18 cellular contexts compared by ENCODE assay signal in the genomic region with DNA sequence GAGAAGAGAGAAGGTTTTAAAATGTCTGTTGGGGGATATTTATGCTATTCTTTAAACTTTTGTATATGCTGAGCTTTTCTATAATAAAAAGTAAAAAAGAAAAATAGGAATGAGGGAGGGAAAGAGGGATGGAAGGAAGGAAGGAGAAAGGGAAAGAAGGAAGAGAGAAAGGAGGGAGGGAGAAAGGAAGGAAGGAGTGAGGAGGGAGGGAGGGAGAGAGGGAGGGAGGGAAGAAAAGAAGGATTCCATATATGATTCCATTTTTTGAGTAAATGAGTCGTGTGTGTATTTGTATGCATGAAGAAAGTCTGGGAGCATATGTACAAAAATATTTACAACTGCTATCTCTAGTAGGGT.
DNase-seq lines count a peak whose midpoint lies in the region; TF ChIP-seq lines count a peak whose summit lies in the region.
"Had no signal": no experiment of that assay in that cellular context is flagged by ENCODE, and none has a peak within 500 bp of the region (broad histone marks: within the 10 kb centered on the region; RNA-seq: fewer than 3 reads in every experiment).

No MANE protein-coding gene starts in this region.

- POLR2A ChIA-PET in HEK293 (lab: Yijun Ruan, JAX), result no interaction called here
- POLR2A ChIA-PET in activated CD4-positive, alpha-beta memory T cell treated with anti-CD3 and anti-CD28 coated beads for 36 hours (lab: Charles Lee), result interaction anchor here (0.6 kb wide), 1 partner anchor 14 kb away, joined by 4 read pairs; no protein-coding TSS in a partner anchor

- H3K27me3 ChIP-seq in BLaER1 (no peaks in the 10 kb centered on the region), vagina (no peaks in the 10 kb centered on the region)
- H3K27me3 ChIP-seq: BE2C had no signal

- peaks cover 4% of the 10 kb centered on the region for H3K27me3 Mint-ChIP-seq in mesothelial cell of epicardium (ENCODE audit: low read depth)
- H3K27me3 Mint-ChIP-seq in activated CD4-positive, alpha-beta memory T cell treated with anti-CD3 and anti-CD28 coated beads for 36 hours, result peaks cover 14% of the 10 kb centered on the region

- peaks cover 82% of the 10 kb centered on the region for H3K4me1 Mint-ChIP-seq in mesothelial cell of epicardium
- no peaks in the 10 kb centered on the region for H3K4me1 Mint-ChIP-seq in activated CD4-positive, alpha-beta memory T cell treated with anti-CD3 and anti-CD28 coated beads for 36 hours (ENCODE audit: low read depth)

- no peak overlapping the region for H3K4me3 ChIP-seq in BLaER1
- H3K4me3 ChIP-seq in HEK293 (ENCODE audit: low read depth, low read length), result no peak overlapping the region
- H3K4me3 ChIP-seq in vagina, result no peak overlapping the region
- H3K4me3 ChIP-seq: A549, GM23248 had no signal

- CTCF ChIA-PET in HEK293 (lab: Yijun Ruan, JAX), result no interaction called here
- CTCF ChIA-PET in activated CD4-positive, alpha-beta memory T cell treated with anti-CD3 and anti-CD28 coated beads for 36 hours (lab: Charles Lee), result no interaction called here

- H3K36me3 Mint-ChIP-seq in mesothelial cell of epicardium, result no peaks in the 10 kb centered on the region
- H3K36me3 Mint-ChIP-seq in activated CD4-positive, alpha-beta memory T cell treated with anti-CD3 and anti-CD28 coated beads for 36 hours, result no peaks in the 10 kb centered on the region
- H3K36me3 Mint-ChIP-seq: CD4-positive, CD25-positive, alpha-beta regulatory T cell; CD8-positive, alpha-beta T cell had no signal

- TF ChIP-seq POLR2A in vagina (IDR thresholded peaks at IDR 0.05), result no peak

- no peaks in the 10 kb centered on the region for H4K20me1 ChIP-seq in BLaER1

- H3K27ac ChIP-seq in BLaER1 (peak overlapping the region; percentile 44; the same call in 1 of the 2 replicates), HEK293 (ENCODE audit: extremely low read depth, low read depth, low read length) (no peak overlapping the region), vagina (no peak overlapping the region)
- H3K27ac ChIP-seq: A549, C4-2B, GM23248 had no signal

- H3K36me3 ChIP-seq in BLaER1, result no peaks in the 10 kb centered on the region
- H3K36me3 ChIP-seq in HEK293 (ENCODE audit: control insufficient read depth in 2 of 2, insufficient read depth in 1 of 2, low read length in 2 of 2), result no peaks in the 10 kb centered on the region
- H3K36me3 ChIP-seq in vagina, result no peaks in the 10 kb centered on the region
- H3K36me3 ChIP-seq: BE2C had no signal

- peak overlapping the region; percentile 77 for H3K27ac Mint-ChIP-seq in mesothelial cell of epicardium
- H3K27ac Mint-ChIP-seq in activated CD4-positive, alpha-beta memory T cell treated with anti-CD3 and anti-CD28 coated beads for 36 hours, result no peak overlapping the region
- H3K27ac Mint-ChIP-seq: CD4-positive, CD25-positive, alpha-beta regulatory T cell; CD8-positive, alpha-beta T cell had no signal

- H3K9me3 Mint-ChIP-seq in mesothelial cell of epicardium, result no peaks in the 10 kb centered on the region
- no peaks in the 10 kb centered on the region for H3K9me3 Mint-ChIP-seq in activated CD4-positive, alpha-beta memory T cell treated with anti-CD3 and anti-CD28 coated beads for 36 hours
- H3K9me3 Mint-ChIP-seq: CD8-positive, alpha-beta T cell had no signal

- TF ChIP-seq CTCF in HEK293 (tag by site-specific recombination; IDR thresholded peaks at IDR 0.05) (no peak), mesothelial cell of epicardium (IDR thresholded peaks at IDR 0.05; ENCODE audit: unreplicated experiment) (no peak), vagina (IDR thresholded peaks at IDR 0.05) (no peak)

- H3K9ac ChIP-seq in BLaER1, result no peak overlapping the region
- H3K9ac ChIP-seq: GM23248 had no signal

- no peak overlapping the region for H3K4me3 Mint-ChIP-seq in mesothelial cell of epicardium
- no peak overlapping the region for H3K4me3 Mint-ChIP-seq in activated CD4-positive, alpha-beta memory T cell treated with anti-CD3 and anti-CD28 coated beads for 36 hours
- H3K4me3 Mint-ChIP-seq: CD4-positive, CD25-positive, alpha-beta regulatory T cell; CD8-positive, alpha-beta T cell had no signal

- intact Hi-C loops in vagina (cut with DNase I), result no loop called here
- intact Hi-C loops in activated CD4-positive, alpha-beta memory T cell treated with anti-CD3 and anti-CD28 coated beads for 36 hours (cut with micrococcal nuclease), result no loop called here

- H3K4me1 ChIP-seq in BLaER1 (peaks cover 60% of the 10 kb centered on the region), HEK293 (ENCODE audit: control insufficient read depth, insufficient read depth, low read length) (no peaks in the 10 kb centered on the region), vagina (no peaks in the 10 kb centered on the region)

- DNase-seq in mesothelial cell of epicardium (ENCODE audit: low spot score in 2 of 2, unreplicated experiment in 2 of 2), result no peak
- DNase-seq in vagina (ENCODE audit: extremely low spot score in 2 of 2), result no peak
- DNase-seq in activated CD4-positive, alpha-beta memory T cell treated with anti-CD3 and anti-CD28 coated beads for 36 hours, result no peak
- no peak for DNase-seq in activated CD8-positive, alpha-beta memory T cell treated with anti-CD3 and anti-CD28 coated beads, Interleukin-2, amount 50 U/mL, for 4 hours
- DNase-seq: 8988T; ACHN; AML-193; BE2C; CD4-positive, CD25-positive, alpha-beta regulatory T cell; CD8-positive, alpha-beta T cell; DMS53; DND-41; GM23248; HCEC 1CT had no signal

- H3K4me2 ChIP-seq in BLaER1, result peak overlapping the region; percentile 63
- H3K4me2 ChIP-seq: A549 had no signal

- H3K9me3 ChIP-seq in BLaER1, result no peaks in the 10 kb centered on the region
- no peaks in the 10 kb centered on the region for H3K9me3 ChIP-seq in HEK293 (ENCODE audit: control insufficient read depth, insufficient read depth, low read depth, low read length)
- H3K9me3 ChIP-seq in vagina, result no peaks in the 10 kb centered on the region
- H3K9me3 ChIP-seq: A549, BE2C had no signal

TF ChIP-seq in HEK293, 187 proteins besides CTCF, POLR2A, EP300 and RAD21 (continues in another document):
- TF ChIP-seq IKZF3 (tag by site-specific recombination; IDR thresholded peaks at IDR 0.05), result no peak
- no peak for TF ChIP-seq ZNF112 (tag by site-specific recombination; IDR thresholded peaks at IDR 0.05)
- peak; percentile 66; the same call in 1 of the 2 replicates for TF ChIP-seq PRDM1 (tag by site-specific recombination; IDR thresholded peaks at IDR 0.05)
- TF ChIP-seq ZNF843 (tag by site-specific recombination; IDR thresholded peaks at IDR 0.05), result no peak
- no peak for TF ChIP-seq ZNF133 (tag by site-specific recombination; IDR thresholded peaks at IDR 0.05)
- TF ChIP-seq ZNF366 (tag by site-specific recombination; conservative IDR thresholded peaks at IDR 0.05), result peak; percentile 89
- TF ChIP-seq, protein P1, sequence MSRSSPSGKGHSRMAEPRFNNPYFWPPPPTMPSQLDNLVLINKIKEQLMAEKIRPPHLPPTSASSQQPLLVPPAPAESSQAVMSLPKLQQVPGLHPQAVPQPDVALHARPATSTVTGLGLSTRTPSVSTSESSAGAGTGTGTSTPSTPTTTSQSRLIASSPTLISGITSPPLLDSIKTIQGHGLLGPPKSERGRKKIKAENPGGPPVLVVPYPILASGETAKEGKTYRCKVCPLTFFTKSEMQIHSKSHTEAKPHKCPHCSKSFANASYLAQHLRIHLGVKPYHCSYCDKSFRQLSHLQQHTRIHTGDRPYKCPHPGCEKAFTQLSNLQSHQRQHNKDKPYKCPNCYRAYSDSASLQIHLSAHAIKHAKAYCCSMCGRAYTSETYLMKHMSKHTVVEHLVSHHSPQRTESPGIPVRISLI (tag by site-specific recombination; IDR thresholded peaks at IDR 0.05), result no peak
- TF ChIP-seq, protein P2, sequence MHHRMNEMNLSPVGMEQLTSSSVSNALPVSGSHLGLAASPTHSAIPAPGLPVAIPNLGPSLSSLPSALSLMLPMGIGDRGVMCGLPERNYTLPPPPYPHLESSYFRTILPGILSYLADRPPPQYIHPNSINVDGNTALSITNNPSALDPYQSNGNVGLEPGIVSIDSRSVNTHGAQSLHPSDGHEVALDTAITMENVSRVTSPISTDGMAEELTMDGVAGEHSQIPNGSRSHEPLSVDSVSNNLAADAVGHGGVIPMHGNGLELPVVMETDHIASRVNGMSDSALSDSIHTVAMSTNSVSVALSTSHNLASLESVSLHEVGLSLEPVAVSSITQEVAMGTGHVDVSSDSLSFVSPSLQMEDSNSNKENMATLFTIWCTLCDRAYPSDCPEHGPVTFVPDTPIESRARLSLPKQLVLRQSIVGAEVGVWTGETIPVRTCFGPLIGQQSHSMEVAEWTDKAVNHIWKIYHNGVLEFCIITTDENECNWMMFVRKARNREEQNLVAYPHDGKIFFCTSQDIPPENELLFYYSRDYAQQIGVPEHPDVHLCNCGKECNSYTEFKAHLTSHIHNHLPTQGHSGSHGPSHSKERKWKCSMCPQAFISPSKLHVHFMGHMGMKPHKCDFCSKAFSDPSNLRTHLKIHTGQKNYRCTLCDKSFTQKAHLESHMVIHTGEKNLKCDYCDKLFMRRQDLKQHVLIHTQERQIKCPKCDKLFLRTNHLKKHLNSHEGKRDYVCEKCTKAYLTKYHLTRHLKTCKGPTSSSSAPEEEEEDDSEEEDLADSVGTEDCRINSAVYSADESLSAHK (tag by site-specific recombination; IDR thresholded peaks at IDR 0.05), result no peak
- TF ChIP-seq ZNF248 (tag by site-specific recombination; IDR thresholded peaks at IDR 0.05), result no peak
- TF ChIP-seq ZFP37 (tag by site-specific recombination; IDR thresholded peaks at IDR 0.05), result no peak
- TF ChIP-seq, protein P3, sequence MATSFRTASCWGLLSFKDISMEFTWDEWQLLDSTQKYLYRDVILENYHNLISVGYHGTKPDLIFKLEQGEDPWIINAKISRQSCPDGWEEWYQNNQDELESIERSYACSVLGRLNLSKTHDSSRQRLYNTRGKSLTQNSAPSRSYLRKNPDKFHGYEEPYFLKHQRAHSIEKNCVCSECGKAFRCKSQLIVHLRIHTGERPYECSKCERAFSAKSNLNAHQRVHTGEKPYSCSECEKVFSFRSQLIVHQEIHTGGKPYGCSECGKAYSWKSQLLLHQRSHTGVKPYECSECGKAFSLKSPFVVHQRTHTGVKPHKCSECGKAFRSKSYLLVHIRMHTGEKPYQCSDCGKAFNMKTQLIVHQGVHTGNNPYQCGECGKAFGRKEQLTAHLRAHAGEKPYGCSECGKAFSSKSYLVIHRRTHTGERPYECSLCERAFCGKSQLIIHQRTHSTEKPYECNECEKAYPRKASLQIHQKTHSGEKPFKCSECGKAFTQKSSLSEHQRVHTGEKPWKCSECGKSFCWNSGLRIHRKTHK (tag by site-specific recombination; IDR thresholded peaks at IDR 0.05), result no peak
